In genomic region chr4:82293304-82293703, GRCh38 we compare ENCODE assay signal across 8 cellular contexts.
DNase-seq lines count a peak whose midpoint lies in the region; ATAC-seq lines count a peak whose summit lies in the region.

No MANE protein-coding gene starts in this region.

- H3K27me3 Mint-ChIP-seq in memory B cell = peaks cover 3% of the 10 kb centered on the region

- no peak overlapping the region for H3K27ac Mint-ChIP-seq in memory B cell

- H3K36me3 Mint-ChIP-seq in memory B cell = no peaks in the 10 kb centered on the region

- peaks cover 16% of the 10 kb centered on the region for H3K4me1 Mint-ChIP-seq in memory B cell

- H3K9me3 Mint-ChIP-seq in memory B cell = no peaks in the 10 kb centered on the region

- DNase-seq in SKM-1 treated with dmso at 0.1 percent for 144 hours (lab: John Stamatoyannopoulos, UW; ENCODE audit: unreplicated experiment) = peak; percentile 73
- DNase-seq in SKM-1 (lab: John Stamatoyannopoulos, UW; ENCODE audit: unreplicated experiment) = no peak
- DNase-seq in Kasumi-1 (lab: John Stamatoyannopoulos, UW) = peak; percentile 67 to 68
- DNase-seq in memory B cell (ENCODE audit: low spot score in 2 of 2) = peak in 1 of 2 donors; percentile 18
- no peak for DNase-seq in NCI-H1930 (lab: John Stamatoyannopoulos, UW)
- no peak for DNase-seq in left lobe of liver (ENCODE audit: low spot score)
- no peak for DNase-seq in activated effector memory CD4-positive, alpha-beta T cell treated with anti-CD3 and anti-CD28 coated beads, Interleukin-2, amount 50 U/mL, for 16 hours

- H3K4me3 Mint-ChIP-seq in memory B cell = peak overlapping the region; percentile 43

- ATAC-seq in HG02610 (IDR thresholded peaks at IDR 0.05; ENCODE audit: unreplicated experiment) = peak; percentile 100
- peak; percentile 99 for ATAC-seq in memory B cell (ENCODE audit: low read depth)
- no peak for ATAC-seq in left lobe of liver

Comparison
In these comparisons a context has a peak if more than half of its experiments do, and no peak if none do; other contexts are left out.
1. DNase-seq: peak in SKM-1 treated with dmso at 0.1 percent for 144 hours (single experiment) and Kasumi-1 (2 of 2); none in SKM-1 (single experiment), NCI-H1930 (0 of 2), left lobe of liver (single experiment) and activated effector memory CD4-positive, alpha-beta T cell treated with anti-CD3 and anti-CD28 coated beads, Interleukin-2, amount 50 U/mL, for 16 hours (single experiment).